2 cellular contexts compared by ENCODE assay signal in the genomic region with DNA sequence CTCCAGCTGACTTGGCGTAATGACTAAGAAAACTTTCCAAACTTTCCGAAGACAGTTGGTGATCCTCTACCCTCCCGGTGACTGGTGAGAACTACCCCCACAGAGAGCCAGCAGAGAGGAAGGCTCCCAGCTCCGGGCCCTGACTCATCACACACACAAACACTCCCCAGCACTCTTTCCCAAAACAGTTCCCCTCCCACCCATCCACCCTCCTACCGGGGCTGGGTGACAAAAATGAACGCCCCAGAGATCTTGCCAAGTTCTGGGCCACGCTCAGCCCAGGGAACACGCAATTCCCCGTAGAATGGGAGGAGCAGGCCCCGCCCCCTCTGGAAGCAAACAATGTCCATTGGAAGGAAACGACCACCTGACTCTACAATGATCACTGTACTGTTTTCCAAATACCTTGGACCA.
TF ChIP-seq lines count a peak whose summit lies in the region.

No MANE protein-coding gene starts in this region.

TF ChIP-seq in SK-N-SH, 30 proteins besides CTCF, POLR2A, EP300 and RAD21:
- no peak for TF ChIP-seq FOXJ3 (CRISPR knock-in tag; IDR thresholded peaks at IDR 0.05)
- TF ChIP-seq, protein P1, sequence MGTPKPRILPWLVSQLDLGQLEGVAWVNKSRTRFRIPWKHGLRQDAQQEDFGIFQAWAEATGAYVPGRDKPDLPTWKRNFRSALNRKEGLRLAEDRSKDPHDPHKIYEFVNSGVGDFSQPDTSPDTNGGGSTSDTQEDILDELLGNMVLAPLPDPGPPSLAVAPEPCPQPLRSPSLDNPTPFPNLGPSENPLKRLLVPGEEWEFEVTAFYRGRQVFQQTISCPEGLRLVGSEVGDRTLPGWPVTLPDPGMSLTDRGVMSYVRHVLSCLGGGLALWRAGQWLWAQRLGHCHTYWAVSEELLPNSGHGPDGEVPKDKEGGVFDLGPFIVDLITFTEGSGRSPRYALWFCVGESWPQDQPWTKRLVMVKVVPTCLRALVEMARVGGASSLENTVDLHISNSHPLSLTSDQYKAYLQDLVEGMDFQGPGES (IDR thresholded peaks at IDR 0.05; ENCODE audit: low read depth, low read length): no peak
- no peak for TF ChIP-seq TAF1 (IDR thresholded peaks at IDR 0.05; ENCODE audit: borderline replicate concordance, low read depth, low read length)
- no peak for TF ChIP-seq TEAD4 (IDR thresholded peaks at IDR 0.05; ENCODE audit: borderline replicate concordance, insufficient read depth)
- TF ChIP-seq, protein P2, sequence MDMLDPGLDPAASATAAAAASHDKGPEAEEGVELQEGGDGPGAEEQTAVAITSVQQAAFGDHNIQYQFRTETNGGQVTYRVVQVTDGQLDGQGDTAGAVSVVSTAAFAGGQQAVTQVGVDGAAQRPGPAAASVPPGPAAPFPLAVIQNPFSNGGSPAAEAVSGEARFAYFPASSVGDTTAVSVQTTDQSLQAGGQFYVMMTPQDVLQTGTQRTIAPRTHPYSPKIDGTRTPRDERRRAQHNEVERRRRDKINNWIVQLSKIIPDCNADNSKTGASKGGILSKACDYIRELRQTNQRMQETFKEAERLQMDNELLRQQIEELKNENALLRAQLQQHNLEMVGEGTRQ (IDR thresholded peaks at IDR 0.05; ENCODE audit: borderline replicate concordance, low read depth, low read length): no peak
- no peak for TF ChIP-seq GATA2 (CRISPR knock-in tag; IDR thresholded peaks at IDR 0.05)
- TF ChIP-seq, protein P3, sequence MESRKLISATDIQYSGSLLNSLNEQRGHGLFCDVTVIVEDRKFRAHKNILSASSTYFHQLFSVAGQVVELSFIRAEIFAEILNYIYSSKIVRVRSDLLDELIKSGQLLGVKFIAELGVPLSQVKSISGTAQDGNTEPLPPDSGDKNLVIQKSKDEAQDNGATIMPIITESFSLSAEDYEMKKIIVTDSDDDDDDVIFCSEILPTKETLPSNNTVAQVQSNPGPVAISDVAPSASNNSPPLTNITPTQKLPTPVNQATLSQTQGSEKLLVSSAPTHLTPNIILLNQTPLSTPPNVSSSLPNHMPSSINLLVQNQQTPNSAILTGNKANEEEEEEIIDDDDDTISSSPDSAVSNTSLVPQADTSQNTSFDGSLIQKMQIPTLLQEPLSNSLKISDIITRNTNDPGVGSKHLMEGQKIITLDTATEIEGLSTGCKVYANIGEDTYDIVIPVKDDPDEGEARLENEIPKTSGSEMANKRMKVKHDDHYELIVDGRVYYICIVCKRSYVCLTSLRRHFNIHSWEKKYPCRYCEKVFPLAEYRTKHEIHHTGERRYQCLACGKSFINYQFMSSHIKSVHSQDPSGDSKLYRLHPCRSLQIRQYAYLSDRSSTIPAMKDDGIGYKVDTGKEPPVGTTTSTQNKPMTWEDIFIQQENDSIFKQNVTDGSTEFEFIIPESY (IDR thresholded peaks at IDR 0.05; ENCODE audit: borderline replicate concordance, low read depth): no peak
- TF ChIP-seq, protein P4, sequence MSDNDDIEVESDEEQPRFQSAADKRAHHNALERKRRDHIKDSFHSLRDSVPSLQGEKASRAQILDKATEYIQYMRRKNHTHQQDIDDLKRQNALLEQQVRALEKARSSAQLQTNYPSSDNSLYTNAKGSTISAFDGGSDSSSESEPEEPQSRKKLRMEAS (IDR thresholded peaks at IDR 0.05; ENCODE audit: low read depth): no peak
- no peak for TF ChIP-seq TCF12 (IDR thresholded peaks at IDR 0.05)
- TF ChIP-seq CHD2 (IDR thresholded peaks at IDR 0.05; ENCODE audit: low read length, partially characterized antibody): no peak
- no peak for TF ChIP-seq SMC3 (IDR thresholded peaks at IDR 0.05; ENCODE audit: low read depth, low read length)
- TF ChIP-seq YY1 (IDR thresholded peaks at IDR 0.05; ENCODE audit: low read depth): no peak
- no peak for TF ChIP-seq FOXM1 (IDR thresholded peaks at IDR 0.05; ENCODE audit: low read depth)

TF ChIP-seq in SK-N-SH treated with all-trans-retinoic acid at 6 μM for 48 hours, 23 proteins besides CTCF, POLR2A, EP300 and RAD21:
- TF ChIP-seq, protein P5, sequence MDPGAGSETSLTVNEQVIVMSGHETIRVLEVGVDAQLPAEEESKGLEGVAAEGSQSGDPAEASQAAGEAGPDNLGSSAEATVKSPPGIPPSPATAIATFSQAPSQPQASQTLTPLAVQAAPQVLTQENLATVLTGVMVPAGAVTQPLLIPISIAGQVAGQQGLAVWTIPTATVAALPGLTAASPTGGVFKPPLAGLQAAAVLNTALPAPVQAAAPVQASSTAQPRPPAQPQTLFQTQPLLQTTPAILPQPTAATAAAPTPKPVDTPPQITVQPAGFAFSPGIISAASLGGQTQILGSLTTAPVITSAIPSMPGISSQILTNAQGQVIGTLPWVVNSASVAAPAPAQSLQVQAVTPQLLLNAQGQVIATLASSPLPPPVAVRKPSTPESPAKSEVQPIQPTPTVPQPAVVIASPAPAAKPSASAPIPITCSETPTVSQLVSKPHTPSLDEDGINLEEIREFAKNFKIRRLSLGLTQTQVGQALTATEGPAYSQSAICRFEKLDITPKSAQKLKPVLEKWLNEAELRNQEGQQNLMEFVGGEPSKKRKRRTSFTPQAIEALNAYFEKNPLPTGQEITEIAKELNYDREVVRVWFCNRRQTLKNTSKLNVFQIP (CRISPR knock-in tag; IDR thresholded peaks at IDR 0.05; ENCODE audit: borderline replicate concordance, low read depth): no peak
- no peak for TF ChIP-seq PPARA (CRISPR knock-in tag; IDR thresholded peaks at IDR 0.05; ENCODE audit: borderline replicate concordance)
- TF ChIP-seq, protein P6, sequence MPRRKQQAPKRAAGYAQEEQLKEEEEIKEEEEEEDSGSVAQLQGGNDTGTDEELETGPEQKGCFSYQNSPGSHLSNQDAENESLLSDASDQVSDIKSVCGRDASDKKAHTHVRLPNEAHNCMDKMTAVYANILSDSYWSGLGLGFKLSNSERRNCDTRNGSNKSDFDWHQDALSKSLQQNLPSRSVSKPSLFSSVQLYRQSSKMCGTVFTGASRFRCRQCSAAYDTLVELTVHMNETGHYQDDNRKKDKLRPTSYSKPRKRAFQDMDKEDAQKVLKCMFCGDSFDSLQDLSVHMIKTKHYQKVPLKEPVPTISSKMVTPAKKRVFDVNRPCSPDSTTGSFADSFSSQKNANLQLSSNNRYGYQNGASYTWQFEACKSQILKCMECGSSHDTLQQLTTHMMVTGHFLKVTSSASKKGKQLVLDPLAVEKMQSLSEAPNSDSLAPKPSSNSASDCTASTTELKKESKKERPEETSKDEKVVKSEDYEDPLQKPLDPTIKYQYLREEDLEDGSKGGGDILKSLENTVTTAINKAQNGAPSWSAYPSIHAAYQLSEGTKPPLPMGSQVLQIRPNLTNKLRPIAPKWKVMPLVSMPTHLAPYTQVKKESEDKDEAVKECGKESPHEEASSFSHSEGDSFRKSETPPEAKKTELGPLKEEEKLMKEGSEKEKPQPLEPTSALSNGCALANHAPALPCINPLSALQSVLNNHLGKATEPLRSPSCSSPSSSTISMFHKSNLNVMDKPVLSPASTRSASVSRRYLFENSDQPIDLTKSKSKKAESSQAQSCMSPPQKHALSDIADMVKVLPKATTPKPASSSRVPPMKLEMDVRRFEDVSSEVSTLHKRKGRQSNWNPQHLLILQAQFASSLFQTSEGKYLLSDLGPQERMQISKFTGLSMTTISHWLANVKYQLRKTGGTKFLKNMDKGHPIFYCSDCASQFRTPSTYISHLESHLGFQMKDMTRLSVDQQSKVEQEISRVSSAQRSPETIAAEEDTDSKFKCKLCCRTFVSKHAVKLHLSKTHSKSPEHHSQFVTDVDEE (CRISPR knock-in tag; IDR thresholded peaks at IDR 0.05): no peak
- no peak for TF ChIP-seq ZFP3 (CRISPR knock-in tag; IDR thresholded peaks at IDR 0.05)
- TF ChIP-seq, protein P7, sequence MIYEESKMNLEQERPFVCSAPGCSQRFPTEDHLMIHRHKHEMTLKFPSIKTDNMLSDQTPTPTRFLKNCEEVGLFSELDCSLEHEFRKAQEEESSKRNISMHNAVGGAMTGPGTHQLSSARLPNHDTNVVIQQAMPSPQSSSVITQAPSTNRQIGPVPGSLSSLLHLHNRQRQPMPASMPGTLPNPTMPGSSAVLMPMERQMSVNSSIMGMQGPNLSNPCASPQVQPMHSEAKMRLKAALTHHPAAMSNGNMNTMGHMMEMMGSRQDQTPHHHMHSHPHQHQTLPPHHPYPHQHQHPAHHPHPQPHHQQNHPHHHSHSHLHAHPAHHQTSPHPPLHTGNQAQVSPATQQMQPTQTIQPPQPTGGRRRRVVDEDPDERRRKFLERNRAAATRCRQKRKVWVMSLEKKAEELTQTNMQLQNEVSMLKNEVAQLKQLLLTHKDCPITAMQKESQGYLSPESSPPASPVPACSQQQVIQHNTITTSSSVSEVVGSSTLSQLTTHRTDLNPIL (CRISPR knock-in tag; IDR thresholded peaks at IDR 0.05; ENCODE audit: low read depth): no peak
- no peak for TF ChIP-seq BACH2 (CRISPR knock-in tag; IDR thresholded peaks at IDR 0.05; ENCODE audit: borderline replicate concordance)
- TF ChIP-seq ZNF70 (CRISPR knock-in tag; IDR thresholded peaks at IDR 0.05): no peak
- no peak for TF ChIP-seq ARNTL (CRISPR knock-in tag; IDR thresholded peaks at IDR 0.05; ENCODE audit: borderline replicate concordance, low read depth)
- no peak for TF ChIP-seq ESRRG (CRISPR knock-in tag; IDR thresholded peaks at IDR 0.05)
- no peak for TF ChIP-seq TOX (CRISPR knock-in tag; IDR thresholded peaks at IDR 0.05; ENCODE audit: borderline replicate concordance)
- TF ChIP-seq, protein P8, sequence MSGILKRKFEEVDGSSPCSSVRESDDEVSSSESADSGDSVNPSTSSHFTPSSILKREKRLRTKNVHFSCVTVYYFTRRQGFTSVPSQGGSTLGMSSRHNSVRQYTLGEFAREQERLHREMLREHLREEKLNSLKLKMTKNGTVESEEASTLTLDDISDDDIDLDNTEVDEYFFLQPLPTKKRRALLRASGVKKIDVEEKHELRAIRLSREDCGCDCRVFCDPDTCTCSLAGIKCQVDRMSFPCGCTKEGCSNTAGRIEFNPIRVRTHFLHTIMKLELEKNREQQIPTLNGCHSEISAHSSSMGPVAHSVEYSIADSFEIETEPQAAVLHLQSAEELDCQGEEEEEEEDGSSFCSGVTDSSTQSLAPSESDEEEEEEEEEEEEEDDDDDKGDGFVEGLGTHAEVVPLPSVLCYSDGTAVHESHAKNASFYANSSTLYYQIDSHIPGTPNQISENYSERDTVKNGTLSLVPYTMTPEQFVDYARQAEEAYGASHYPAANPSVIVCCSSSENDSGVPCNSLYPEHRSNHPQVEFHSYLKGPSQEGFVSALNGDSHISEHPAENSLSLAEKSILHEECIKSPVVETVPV (CRISPR knock-in tag; IDR thresholded peaks at IDR 0.05): no peak
- TF ChIP-seq CSDC2 (CRISPR knock-in tag; IDR thresholded peaks at IDR 0.05): no peak
- TF ChIP-seq GLIS3 (CRISPR knock-in tag; IDR thresholded peaks at IDR 0.05): no peak
